8 cellular contexts compared by ENCODE assay signal in genomic region chr11:27183672-27184457, GRCh38.
DNase-seq lines count a peak whose midpoint lies in the region; ATAC-seq and TF ChIP-seq lines count a peak whose summit lies in the region.

No MANE protein-coding gene starts in this region.

- CTCF ChIA-PET in CD8-positive, alpha-beta T cell (lab: Charles Lee) = interaction anchor here (0.7 to 3.5 kb wide), 8 partner anchors 9 to 315 kb away, joined by 3 to 56 read pairs (median 4); no protein-coding TSS in a partner anchor

- TF ChIP-seq CTCF in CD8-positive, alpha-beta T cell (IDR thresholded peaks at IDR 0.05) = peak; percentile 46
- TF ChIP-seq CTCF in endodermal cell (conservative IDR thresholded peaks at IDR 0.05) (peak; percentile 88), mucosa of descending colon (IDR thresholded peaks at IDR 0.05) (peak; percentile 35), type B pancreatic cell (conservative IDR thresholded peaks at IDR 0.05) (peak; percentile 92)

- no peaks in the 10 kb centered on the region for H3K9me3 ChIP-seq in CD8-positive, alpha-beta T cell (ENCODE audit: low read length)
- H3K9me3 ChIP-seq in endodermal cell (ENCODE audit: control insufficient read depth, low read length) (peaks cover 9% of the 10 kb centered on the region), mucosa of descending colon (no peaks in the 10 kb centered on the region)

- no peaks in the 10 kb centered on the region for H3K36me3 ChIP-seq in CD8-positive, alpha-beta T cell (ENCODE audit: insufficient read depth, low read length)
- no peaks in the 10 kb centered on the region for H3K36me3 ChIP-seq in endodermal cell (ENCODE audit: control insufficient read depth, insufficient read depth, low read length)
- H3K36me3 ChIP-seq in mucosa of descending colon (ENCODE audit: low read depth) = no peaks in the 10 kb centered on the region

- no peak overlapping the region for H3K4me3 Mint-ChIP-seq in CD8-positive, alpha-beta T cell
- H3K4me3 Mint-ChIP-seq in endodermal cell (no peak overlapping the region), type B pancreatic cell (no peak overlapping the region)

- H3K4me1 Mint-ChIP-seq in CD8-positive, alpha-beta T cell (ENCODE audit: low read depth) = peaks cover 1% of the 10 kb centered on the region
- H3K4me1 Mint-ChIP-seq in endodermal cell (peaks cover 46% of the 10 kb centered on the region), type B pancreatic cell (ENCODE audit: unreplicated experiment) (peaks cover 20% of the 10 kb centered on the region)

- WGBS in endodermal cell (ENCODE audit: insufficient coverage in 1 of 2, insufficient read length in 1 of 2), 2 experiments = 0 to 6% methylated on average over 1 to 3 of the region's 6 CpGs

- H3K4me3 ChIP-seq in CD8-positive, alpha-beta T cell (ENCODE audit: low read depth, low read length) = no peak overlapping the region
- H3K4me3 ChIP-seq in endodermal cell (ENCODE audit: low read length) (no peak overlapping the region), mucosa of descending colon (no peak overlapping the region)

- no peak overlapping the region for H3K27ac ChIP-seq in CD8-positive, alpha-beta T cell (ENCODE audit: low read depth, low read length)
- no peak overlapping the region for H3K27ac ChIP-seq in endodermal cell (ENCODE audit: low read depth, low read length)

- peaks cover 11% of the 10 kb centered on the region for H3K27me3 Mint-ChIP-seq in CD8-positive, alpha-beta T cell (ENCODE audit: low read depth)
- H3K27me3 Mint-ChIP-seq in endodermal cell (ENCODE audit: insufficient read depth) = no peaks in the 10 kb centered on the region
- H3K27me3 Mint-ChIP-seq in type B pancreatic cell = no peaks in the 10 kb centered on the region

- no peak for ATAC-seq in CD8-positive, alpha-beta T cell
- peak; percentile 65 for ATAC-seq in GM19035 (IDR thresholded peaks at IDR 0.05; ENCODE audit: unreplicated experiment)
- peak; percentile 54 for ATAC-seq in mucosa of descending colon
- ATAC-seq in HG03039 (IDR thresholded peaks at IDR 0.05; ENCODE audit: unreplicated experiment) = no peak

- no peaks in the 10 kb centered on the region for H3K9me3 Mint-ChIP-seq in CD8-positive, alpha-beta T cell
- H3K9me3 Mint-ChIP-seq in endodermal cell (peaks cover 2% of the 10 kb centered on the region), type B pancreatic cell (no peaks in the 10 kb centered on the region)

- POLR2A ChIA-PET in CD8-positive, alpha-beta T cell (lab: Charles Lee) = no interaction called here

- intact Hi-C loops in CD8-positive, alpha-beta T cell (cut with DNase I, micrococcal nuclease) = loop anchor here in 1 of 2 experiments (1.0 kb wide), 1 partner anchor 302 kb away; no protein-coding TSS in a partner anchor
- intact Hi-C loops in mucosa of descending colon (cut with DNase I, micrococcal nuclease) = loop anchor here (1.0 to 10.0 kb wide), 3 partner anchors 111 to 303 kb away; no protein-coding TSS in a partner anchor

- no peaks in the 10 kb centered on the region for H3K27me3 ChIP-seq in CD8-positive, alpha-beta T cell (ENCODE audit: insufficient read depth, low read length)
- no peaks in the 10 kb centered on the region for H3K27me3 ChIP-seq in endodermal cell (ENCODE audit: control insufficient read depth, insufficient read depth, low read length, poor library complexity, severe bottlenecking)

- no peaks in the 10 kb centered on the region for H3K36me3 Mint-ChIP-seq in CD8-positive, alpha-beta T cell
- peaks cover 11% of the 10 kb centered on the region for H3K36me3 Mint-ChIP-seq in endodermal cell (ENCODE audit: low read depth)
- no peaks in the 10 kb centered on the region for H3K36me3 Mint-ChIP-seq in type B pancreatic cell

- no peak overlapping the region for H3K27ac Mint-ChIP-seq in CD8-positive, alpha-beta T cell
- no peak overlapping the region for H3K27ac Mint-ChIP-seq in endodermal cell
- H3K27ac Mint-ChIP-seq in type B pancreatic cell = no peak overlapping the region

- no peaks in the 10 kb centered on the region for H3K4me1 ChIP-seq in CD8-positive, alpha-beta T cell (ENCODE audit: insufficient read depth, low read length)
- H3K4me1 ChIP-seq in endodermal cell (ENCODE audit: control insufficient read depth, insufficient read depth, low read length) (peaks cover 7% of the 10 kb centered on the region), mucosa of descending colon (ENCODE audit: low read depth) (peaks cover 16% of the 10 kb centered on the region)

- peak in 4 of 7 experiments; percentile 5 to 38 (median 26) for DNase-seq in CD8-positive, alpha-beta T cell
- DNase-seq in NCI-H1092 (lab: John Stamatoyannopoulos, UW) (peak; percentile 46), T follicular helper cell (ENCODE audit: low read depth) (peak; percentile 14), endodermal cell (peak; percentile 72), mucosa of descending colon (peak in 1 of 3 donors; percentile 86), type B pancreatic cell (ENCODE audit: extremely low spot score, unreplicated experiment) (no peak)

- H3K9ac ChIP-seq in endodermal cell (ENCODE audit: extremely low read depth, low read length, poor library complexity, severe bottlenecking) = no peak overlapping the region

Comparison
In these comparisons a context has a peak if more than half of its experiments do, and no peak if none do; other contexts are left out.
1. ATAC-seq: peak in GM19035 (single experiment) and mucosa of descending colon (single experiment); none in CD8-positive, alpha-beta T cell (single experiment) and HG03039 (single experiment).
2. CTCF ChIP-seq: peak in every context shown above with its lines; median percentile 92 in type B pancreatic cell; 88 in endodermal cell; 46 in CD8-positive, alpha-beta T cell; 35 in mucosa of descending colon.